In the genomic region with DNA sequence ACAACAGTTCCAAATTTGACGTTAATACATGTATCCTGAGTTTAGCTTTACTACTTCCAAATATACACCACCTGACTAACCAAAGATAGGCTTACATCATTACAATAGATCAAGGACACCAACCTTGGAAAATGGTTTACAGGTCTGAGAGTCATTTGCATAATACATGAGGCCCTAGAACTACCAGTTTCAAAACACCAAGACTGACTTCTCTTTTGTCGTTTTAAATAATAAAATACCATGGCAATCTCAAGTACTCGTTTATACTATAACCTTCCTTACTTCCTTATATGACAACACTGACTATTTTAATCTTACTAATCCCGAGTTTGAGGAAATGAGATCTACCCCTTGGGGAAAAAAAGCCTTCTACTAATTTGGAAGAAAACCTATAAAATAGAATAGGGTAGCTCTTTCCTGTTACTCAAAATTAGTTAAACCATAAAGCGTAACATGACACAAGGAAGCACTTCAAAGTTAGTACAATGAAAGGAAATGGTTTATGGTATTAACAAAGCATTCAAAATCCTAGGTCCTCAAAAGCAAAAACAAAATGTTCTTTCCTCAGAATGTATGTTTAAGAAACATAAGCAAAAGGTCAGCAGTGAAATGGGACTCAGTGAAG, we compare ENCODE assay signal across 1 cellular context.
TF ChIP-seq lines count a peak whose summit lies in the region.

No MANE protein-coding gene starts in this region.

TF ChIP-seq in A549, 52 proteins besides CTCF, POLR2A, EP300 and RAD21 (continued from another document):
- TF ChIP-seq, protein P1, sequence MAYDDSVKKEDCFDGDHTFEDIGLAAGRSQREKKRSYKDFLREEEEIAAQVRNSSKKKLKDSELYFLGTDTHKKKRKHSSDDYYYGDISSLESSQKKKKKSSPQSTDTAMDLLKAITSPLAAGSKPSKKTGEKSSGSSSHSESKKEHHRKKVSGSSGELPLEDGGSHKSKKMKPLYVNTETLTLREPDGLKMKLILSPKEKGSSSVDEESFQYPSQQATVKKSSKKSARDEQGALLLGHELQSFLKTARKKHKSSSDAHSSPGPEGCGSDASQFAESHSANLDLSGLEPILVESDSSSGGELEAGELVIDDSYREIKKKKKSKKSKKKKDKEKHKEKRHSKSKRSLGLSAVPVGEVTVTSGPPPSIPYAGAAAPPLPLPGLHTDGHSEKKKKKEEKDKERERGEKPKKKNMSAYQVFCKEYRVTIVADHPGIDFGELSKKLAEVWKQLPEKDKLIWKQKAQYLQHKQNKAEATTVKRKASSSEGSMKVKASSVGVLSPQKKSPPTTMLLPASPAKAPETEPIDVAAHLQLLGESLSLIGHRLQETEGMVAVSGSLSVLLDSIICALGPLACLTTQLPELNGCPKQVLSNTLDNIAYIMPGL (CRISPR knock-in tag; IDR thresholded peaks at IDR 0.05; ENCODE audit: borderline replicate concordance) = no peak
- TF ChIP-seq, protein P2, sequence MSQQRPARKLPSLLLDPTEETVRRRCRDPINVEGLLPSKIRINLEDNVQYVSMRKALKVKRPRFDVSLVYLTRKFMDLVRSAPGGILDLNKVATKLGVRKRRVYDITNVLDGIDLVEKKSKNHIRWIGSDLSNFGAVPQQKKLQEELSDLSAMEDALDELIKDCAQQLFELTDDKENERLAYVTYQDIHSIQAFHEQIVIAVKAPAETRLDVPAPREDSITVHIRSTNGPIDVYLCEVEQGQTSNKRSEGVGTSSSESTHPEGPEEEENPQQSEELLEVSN (IDR thresholded peaks at IDR 0.05; ENCODE audit: borderline replicate concordance, low read depth) = no peak
- TF ChIP-seq NR3C1 (IDR thresholded peaks at IDR 0.05) (no peak), RNF2 (IDR thresholded peaks at IDR 0.05; ENCODE audit: borderline replicate concordance, low read depth) (no peak), ZFP36 (IDR thresholded peaks at IDR 0.05; ENCODE audit: borderline replicate concordance, partially characterized antibody) (no peak), RARB (CRISPR knock-in tag; IDR thresholded peaks at IDR 0.05) (no peak), CBX8 (IDR thresholded peaks at IDR 0.05) (no peak), HOXA7 (CRISPR knock-in tag; IDR thresholded peaks at IDR 0.05) (no peak)
- TF ChIP-seq, protein P3, sequence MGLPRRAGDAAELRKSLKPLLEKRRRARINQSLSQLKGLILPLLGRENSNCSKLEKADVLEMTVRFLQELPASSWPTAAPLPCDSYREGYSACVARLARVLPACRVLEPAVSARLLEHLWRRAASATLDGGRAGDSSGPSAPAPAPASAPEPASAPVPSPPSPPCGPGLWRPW (IDR thresholded peaks at IDR 0.05) = no peak
